Comparison of ENCODE assay signal across 8 cellular contexts in the genomic region with DNA sequence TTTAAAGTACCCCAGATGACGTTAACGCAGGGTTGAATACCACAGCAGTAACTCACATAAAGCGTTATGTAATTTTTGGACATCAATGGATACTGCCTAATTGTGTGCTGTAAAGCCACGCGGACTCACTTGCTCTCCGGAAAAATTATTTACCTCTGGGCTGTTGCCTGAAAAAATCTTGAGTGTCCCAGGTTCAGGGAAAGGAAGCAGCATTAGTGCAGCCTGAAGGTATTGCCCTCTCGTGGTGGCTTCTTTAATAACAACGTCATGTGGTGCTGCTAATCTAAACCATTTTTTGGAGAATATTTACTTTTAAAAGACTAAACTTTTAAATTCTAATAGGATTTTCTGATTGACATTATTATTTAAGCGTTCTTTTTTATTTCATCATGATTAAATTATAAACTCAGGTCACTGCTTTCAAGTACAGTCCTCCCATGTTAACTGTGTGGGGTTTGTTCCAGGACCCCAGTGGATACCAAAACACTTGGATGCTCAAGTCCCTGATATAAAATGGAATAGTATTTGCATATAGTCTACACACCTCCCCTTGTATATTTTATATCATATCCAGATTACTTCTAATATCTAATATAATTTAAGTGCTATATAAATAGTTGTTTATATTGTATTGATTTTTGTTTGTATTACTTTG.
A peak's percentile ranks its signal among the peaks of the same experiment; 100 is the strongest.
DNase-seq lines count a peak whose midpoint lies in the region; ATAC-seq, FAIRE-seq and TF ChIP-seq lines count a peak whose summit lies in the region.

No MANE protein-coding gene starts in this region.

- WGBS in mammary epithelial cell (ENCODE audit: low coverage, missing lambda C conversion rate) = 5% methylated on average over 9 of the region's 9 CpGs
- WGBS in heart left ventricle, 4 donors = 29 to 39% (median 33%) methylated on average over 9 of the region's 9 CpGs

- intact Hi-C loops in mammary epithelial cell (cut with micrococcal nuclease) = loop anchor here (1.0 kb wide), 1 partner anchor 185 kb away; no protein-coding TSS in a partner anchor
- intact Hi-C loops in heart left ventricle (cut with DNase I) = loop anchor here in 1 of 10 donors (5.0 kb wide), 1 partner anchor 182 kb away; no protein-coding TSS in a partner anchor

- no peaks in the 10 kb centered on the region for H3K36me3 Mint-ChIP-seq in nephron progenitor cell (ENCODE audit: low read depth)

- H3K4me2 ChIP-seq in mammary epithelial cell (ENCODE audit: insufficient read depth, low read depth, low read length) = no peak overlapping the region

- H3K9me3 Mint-ChIP-seq in nephron progenitor cell = no peaks in the 10 kb centered on the region

- no peak for FAIRE-seq in HTR-8/SVneo (lab: Jason Lieb, UNC)

- in situ Hi-C loops in mammary epithelial cell (cut with MboI; ENCODE audit: low sequenced_read_pairs in 2 of 2) = no loop called here

- H3K4me1 Mint-ChIP-seq in nephron progenitor cell = no peaks in the 10 kb centered on the region

- H3K27me3 Mint-ChIP-seq in nephron progenitor cell (ENCODE audit: low read depth, poor library complexity) = peaks cover 4% of the 10 kb centered on the region

- H3K4me3 Mint-ChIP-seq in nephron progenitor cell = no peak overlapping the region

- dilution Hi-C loops in mammary epithelial cell (cut with HindIII; ENCODE audit: low sequenced_read_pairs) = no loop called here

- no peak overlapping the region for H3K4me3 ChIP-seq in mammary epithelial cell (replicated peaks in 1 of 3; ENCODE audit: insufficient read depth in 1 of 3, low read depth in 2 of 3, low read length in 3 of 3)
- no peak overlapping the region for H3K4me3 ChIP-seq in heart left ventricle

- TF ChIP-seq POLR2A in heart left ventricle (IDR thresholded peaks at IDR 0.05) = no peak

- CTCF ChIA-PET in mammary epithelial cell (lab: Charles Lee; ENCODE audit: low non-redundant PET) = interaction anchor here (0.6 kb wide), 1 partner anchor 228 kb away, joined by 3 read pairs; no protein-coding TSS in a partner anchor

- no peak for ATAC-seq in heart left ventricle

- no peak overlapping the region for H2AFZ ChIP-seq in mammary epithelial cell (ENCODE audit: low read depth, low read length)

- no TSS peak for BruUV-seq in mammary epithelial cell (replicated peaks; lab: Mats Ljungman, UMichigan)

- DNase-seq in NAMALWA (ENCODE audit: low spot score) = peak; percentile 16
- peak; percentile 20 for DNase-seq in mammary epithelial cell
- DNase-seq in nephron progenitor cell = peak; percentile 40
- no peak for DNase-seq in NCI-H1436 treated with DMSO at 0.1 percent for 48 hours (lab: John Stamatoyannopoulos, UW)
- DNase-seq in COLO668 (lab: John Stamatoyannopoulos, UW; ENCODE audit: unreplicated experiment) = no peak
- DNase-seq in HTR-8/SVneo (ENCODE audit: insufficient read length, low spot score) = no peak
- DNase-seq in heart left ventricle = no peak

- H4K20me1 ChIP-seq in mammary epithelial cell (ENCODE audit: insufficient read depth, low read length) = no peaks in the 10 kb centered on the region

- no peaks in the 10 kb centered on the region for H3K79me2 ChIP-seq in mammary epithelial cell (ENCODE audit: insufficient read depth, low read length)

- H3K27me3 ChIP-seq in mammary epithelial cell (ENCODE audit: insufficient read depth, low read length) (no peaks in the 10 kb centered on the region), heart left ventricle (peaks cover 0 to 3% (median 0%) of the 10 kb centered on the region in 9 donors)

- no peak overlapping the region for H3K27ac Mint-ChIP-seq in nephron progenitor cell

- no peaks in the 10 kb centered on the region for H3K36me3 ChIP-seq in mammary epithelial cell (ENCODE audit: insufficient read depth, low read length)
- H3K36me3 ChIP-seq in heart left ventricle = no peaks in the 10 kb centered on the region

- H3K27ac ChIP-seq in mammary epithelial cell (ENCODE audit: insufficient read depth, low read depth, low read length) (no peak overlapping the region), heart left ventricle (no peak overlapping the region)

- TF ChIP-seq CTCF in GM12874 (IDR thresholded peaks at IDR 0.05; ENCODE audit: insufficient read depth, low read depth, low read length) (0 out of 2 replicates have a peak, but pooled peaks have one; percentile 15), mammary epithelial cell (conservative IDR thresholded peaks at IDR 0.05 in 1 of 2, IDR thresholded peaks at IDR 0.05 in 1 of 2; ENCODE audit: extremely low read depth in 1 of 2, insufficient read depth in 1 of 2, low read depth in 1 of 2, low read length in 2 of 2) (peak; percentile 67 to 77), nephron progenitor cell (IDR thresholded peaks at IDR 0.05) (peak; percentile 69), heart left ventricle (IDR thresholded peaks at IDR 0.05) (peak in 6 of 12 donors; percentile 14 to 44 (median 36))

- H3K4me1 ChIP-seq in mammary epithelial cell (ENCODE audit: insufficient read depth, low read length) (no peaks in the 10 kb centered on the region), heart left ventricle (no peaks in the 10 kb centered on the region)

- H3K9ac ChIP-seq in mammary epithelial cell (ENCODE audit: insufficient read depth, low read length) = no peak overlapping the region

- H3K9me3 ChIP-seq in mammary epithelial cell (replicated peaks; ENCODE audit: insufficient read depth, low read length) (no peaks in the 10 kb centered on the region), heart left ventricle (no peaks in the 10 kb centered on the region)

Comparison
In these comparisons a context has a peak if more than half of its experiments do, and no peak if none do; other contexts are left out.
1. DNase-seq: peak in NAMALWA (single experiment), mammary epithelial cell (single experiment) and nephron progenitor cell (single experiment); none in NCI-H1436 treated with DMSO at 0.1 percent for 48 hours (single experiment), COLO668 (single experiment), HTR-8/SVneo (single experiment) and heart left ventricle (0 of 5).